19 cellular contexts compared by ENCODE assay signal in the genomic region with DNA sequence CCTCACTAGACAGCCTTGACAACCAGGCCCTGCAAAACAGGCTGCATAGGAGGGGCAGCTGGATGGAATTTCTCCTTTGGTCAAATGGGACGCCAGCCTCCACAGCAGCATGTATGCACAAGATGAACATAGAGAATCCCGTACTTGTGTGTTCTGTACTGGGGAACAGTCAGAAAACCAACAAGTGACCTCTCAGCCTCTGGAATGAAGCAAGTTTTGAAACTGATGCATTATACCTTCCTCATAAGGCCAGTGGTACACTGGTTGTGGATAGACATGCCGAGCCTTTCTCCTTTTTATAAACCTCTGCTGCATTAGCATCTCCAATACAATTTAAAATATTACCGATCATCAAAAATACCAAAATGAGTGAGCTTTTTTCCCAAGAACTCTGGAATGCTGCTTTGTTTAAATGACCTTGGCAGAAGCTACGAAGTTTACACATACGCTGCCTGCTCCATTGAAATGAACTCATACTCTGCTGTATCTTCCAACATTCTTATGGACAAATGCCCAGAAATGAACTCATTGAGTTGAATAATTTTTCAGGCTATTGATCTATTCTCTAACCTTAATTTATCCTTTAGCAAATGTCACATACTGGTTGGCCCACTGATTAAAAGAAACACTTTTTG. TPM values are rescaled to one million over a fixed set of nuclear protein-coding genes. Genes with fewer than 3 reads are reported as not detected.
DNase-seq lines count a peak whose midpoint lies in the region; ATAC-seq, FAIRE-seq and TF ChIP-seq lines count a peak whose summit lies in the region.
"Had no signal": no experiment of that assay in that cellular context is flagged by ENCODE, and none has a peak within 500 bp of the region (broad histone marks: within the 10 kb centered on the region; RNA-seq: fewer than 3 reads in every experiment).

No MANE protein-coding gene starts in this region.

- H3K4me3 ChIP-seq in HepG2 (replicated peaks in 1 of 3; ENCODE audit: insufficient read depth in 1 of 3, low read depth in 2 of 3, low read length in 3 of 3) (no peak overlapping the region), right lobe of liver (no peak overlapping the region), kidney (ENCODE audit: low read length in 2 of 2) (no peak overlapping the region)
- H3K4me3 ChIP-seq: coronary artery, esophagus squamous epithelium, SJSA1 had no signal

- H2AFZ ChIP-seq in HepG2 (ENCODE audit: low read length): no peak overlapping the region

- H3K9me3 Mint-ChIP-seq in nephron: no peaks in the 10 kb centered on the region
- H3K9me3 Mint-ChIP-seq: activated naive CD4-positive, alpha-beta T cell treated with anti-CD3 and anti-CD28 coated beads, Interleukin-2, amount 50 U/mL, for 72 hours; H9 had no signal

- no peaks in the 10 kb centered on the region for H4K20me1 ChIP-seq in HepG2 (ENCODE audit: insufficient read depth, low read length)

- no peak overlapping the region for H3K4me2 ChIP-seq in HepG2 (ENCODE audit: low read depth, low read length)

- H3K27ac Mint-ChIP-seq in nephron: peak overlapping the region in 2 of 3 experiments; percentile 33 to 87
- H3K27ac Mint-ChIP-seq: activated CD4-positive, alpha-beta T cell treated with anti-CD3 and anti-CD28 coated beads, Interleukin-2, amount 10 ng/mL, durations not matched to agents 24 days and 14 days; activated naive CD4-positive, alpha-beta T cell treated with anti-CD3 and anti-CD28 coated beads, Interleukin-2, amount 50 U/mL, for 72 hours; H9 had no signal

- TF ChIP-seq EP300 in HepG2 (IDR thresholded peaks at IDR 0.05; ENCODE audit: low read depth in 2 of 2, low read length in 2 of 2) (no peak), HepG2 (CRISPR knock-in tag; IDR thresholded peaks at IDR 0.05; ENCODE audit: borderline replicate concordance) (no peak)

- no peaks in the 10 kb centered on the region for H3K9me3 ChIP-seq in HepG2 (ENCODE audit: low read length)
- no peaks in the 10 kb centered on the region for H3K9me3 ChIP-seq in right lobe of liver
- H3K9me3 ChIP-seq in kidney (ENCODE audit: control insufficient read depth in 1 of 2, low read length in 2 of 2): no peaks in the 10 kb centered on the region
- H3K9me3 ChIP-seq: esophagus squamous epithelium, SJSA1 had no signal

- no peak for TF ChIP-seq RAD21 in HepG2 (CRISPR knock-in tag; IDR thresholded peaks at IDR 0.05)

- CTCF ChIA-PET in HepG2 (lab: Yijun Ruan, JAX; ENCODE audit: low intra/inter-chr PET ratio, low total read pairs): no interaction called here

- no peaks in the 10 kb centered on the region for H3K36me3 Mint-ChIP-seq in nephron (ENCODE audit: low read depth)

- H3K79me2 ChIP-seq in HepG2 (ENCODE audit: insufficient read depth, low read length): no peaks in the 10 kb centered on the region

- H3K27me3 Mint-ChIP-seq in nephron (ENCODE audit: low read depth): no peaks in the 10 kb centered on the region

- in situ Hi-C loops in HepG2 (cut with HindIII; ENCODE audit: extremely low pct_ligation_motif_present, low pct_unique_long_range_greater_than_20kb): no loop called here

- BruUV-seq in HepG2 (replicated peaks; lab: Mats Ljungman, UMichigan): no TSS peak

- peak; percentile 30 for DNase-seq in HepG2 (ENCODE audit: low spot score)
- no peak for DNase-seq in right lobe of liver
- DNase-seq in dedifferentiated amniotic fluid mesenchymal stem cell (ENCODE audit: extremely low spot score): peak; percentile 78
- no peak for DNase-seq in kidney glomerular epithelial cell (lab: John Stamatoyannopoulos, UW)
- DNase-seq in kidney: no peak
- DNase-seq: activated CD4-positive, alpha-beta T cell treated with anti-CD3 and anti-CD28 coated beads, Interleukin-2, amount 10 ng/mL, durations not matched to agents 24 days and 14 days; activated T-cell treated with anti-CD3 and anti-CD28 coated beads for 4 hours; esophagus squamous epithelium; H9; midbrain; stimulated activated CD8-positive, alpha-beta memory T cell treated with anti-CD3 and anti-CD28 coated beads, Interleukin-4, amount 100 ng/mL, for 48 hours; T1000 had no signal

- TF ChIP-seq POLR2A in HepG2 (IDR thresholded peaks at IDR 0.05; ENCODE audit: insufficient read depth in 1 of 2, low read depth in 2 of 2, low read length in 2 of 2): no peak
- TF ChIP-seq POLR2A in right lobe of liver (IDR thresholded peaks at IDR 0.05): no peak

- H3K9ac ChIP-seq in HepG2 (ENCODE audit: insufficient read depth, low read depth, low read length): no peak overlapping the region
- no peak overlapping the region for H3K9ac ChIP-seq in kidney (ENCODE audit: low read length in 2 of 2)

- WGBS in HepG2 (ENCODE audit: low lambda C conversion rate): 14% methylated on average over 5 of the region's 6 CpGs
- 56% methylated on average over 4 of the region's 6 CpGs for WGBS in right lobe of liver (ENCODE audit: insufficient coverage, low coverage, low lambda C conversion rate, missing lambda C conversion rate)

- H3K27me3 ChIP-seq in HepG2 (ENCODE audit: control insufficient read depth in 1 of 2, insufficient read depth in 2 of 2, low read length in 2 of 2) (peaks cover 0 to 20% of the 10 kb centered on the region in 2 experiments; a peak in 2 of 5 replicates), right lobe of liver (no peaks in the 10 kb centered on the region)
- H3K27me3 ChIP-seq: esophagus squamous epithelium, SJSA1 had no signal

- H3K4me1 Mint-ChIP-seq in nephron: peaks cover 5% of the 10 kb centered on the region

- intact Hi-C loops in HepG2 (cut with micrococcal nuclease; ENCODE audit: unreplicated experiment): no loop called here
- intact Hi-C loops in right lobe of liver (cut with DNase I): no loop called here
- intact Hi-C loops in kidney (cut with DNase I): no loop called here

- no peak overlapping the region for H3K27ac ChIP-seq in HepG2 (ENCODE audit: extremely low read length, insufficient read depth, low read length)
- H3K27ac ChIP-seq in right lobe of liver: no peak overlapping the region
- H3K27ac ChIP-seq in kidney (ENCODE audit: low read depth in 2 of 2, low read length in 2 of 2): no peak overlapping the region
- H3K27ac ChIP-seq: coronary artery, SJSA1 had no signal

- peak; percentile 8 for FAIRE-seq in HepG2 (lab: Jason Lieb, UNC)
- no peak for FAIRE-seq in kidney (lab: Jason Lieb, UNC)
- FAIRE-seq: A204.1 had no signal

- no peak overlapping the region for H3K4me3 Mint-ChIP-seq in nephron
- H3K4me3 Mint-ChIP-seq: activated CD4-positive, alpha-beta T cell treated with anti-CD3 and anti-CD28 coated beads, Interleukin-2, amount 10 ng/mL, durations not matched to agents 24 days and 14 days; H9 had no signal

- TF ChIP-seq CTCF in HepG2 (CRISPR knock-in tag; IDR thresholded peaks at IDR 0.05) (no peak), right lobe of liver (IDR thresholded peaks at IDR 0.05) (no peak), nephron (IDR thresholded peaks at IDR 0.05; ENCODE audit: unreplicated experiment in 3 of 3) (no peak), kidney (IDR thresholded peaks at IDR 0.05; ENCODE audit: borderline replicate concordance, extremely low read depth, insufficient read depth) (no peak)

- POLR2A ChIA-PET in HepG2 (lab: Yijun Ruan, JAX): no interaction called here

- H3K4me1 ChIP-seq in HepG2 (ENCODE audit: insufficient read depth, low read length) (peaks cover 40% of the 10 kb centered on the region), right lobe of liver (no peaks in the 10 kb centered on the region), kidney (ENCODE audit: control insufficient read depth in 1 of 2, insufficient read depth in 1 of 2, low read depth in 1 of 2, low read length in 2 of 2) (no peaks in the 10 kb centered on the region)
- H3K4me1 ChIP-seq: SJSA1 had no signal

- H3K36me3 ChIP-seq in HepG2 (replicated peaks in 1 of 2; ENCODE audit: control insufficient read depth in 1 of 2, insufficient read depth in 2 of 2, low read length in 2 of 2): no peaks in the 10 kb centered on the region
- no peaks in the 10 kb centered on the region for H3K36me3 ChIP-seq in right lobe of liver
- H3K36me3 ChIP-seq in kidney (ENCODE audit: control insufficient read depth in 1 of 2, insufficient read depth in 2 of 2, low read length in 2 of 2): no peaks in the 10 kb centered on the region
- H3K36me3 ChIP-seq: esophagus squamous epithelium, SJSA1 had no signal

- ATAC-seq in HepG2 (peak; percentile 21; the same call in 1 of the 3 replicates), right lobe of liver (no peak), GM19452 (IDR thresholded peaks at IDR 0.05; ENCODE audit: unreplicated experiment) (no peak), GM18868 (IDR thresholded peaks at IDR 0.05; ENCODE audit: unreplicated experiment) (no peak)
- ATAC-seq: activated naive CD4-positive, alpha-beta T cell treated with anti-CD3 and anti-CD28 coated beads, Interleukin-2, amount 50 U/mL, for 72 hours had no signal

RNA-seq across cellular contexts. Expression of gene FERMT2, which starts 47.6 kb away (rescaled TPM):
- total RNA-seq in HepG2 (2016; rRNA removed; fragmentation: Illumina TruSeq; extraction: Trizol): 60.4 and 86.5 TPM in 2 replicates
- total RNA-seq in HepG2 (2016; cell fraction: cytosol; rRNA removed; fragmentation: Illumina TruSeq; extraction: Trizol; ENCODE audit: low read depth): 5.5 and 6.1 TPM in 2 replicates
- 56.7 and 83.2 TPM in 2 replicates for total RNA-seq in HepG2 (2016; cell fraction: insoluble cytoplasmic fraction; rRNA removed; fragmentation: Illumina TruSeq; extraction: Trizol)
- total RNA-seq in HepG2 (2016; cell fraction: membrane; rRNA removed; fragmentation: Illumina TruSeq; extraction: Trizol): 14.3 and 17.6 TPM in 2 replicates
- 41.6 and 44.8 TPM in 2 replicates for total RNA-seq in HepG2 (2016; cell fraction: nucleus; rRNA removed; fragmentation: Illumina TruSeq; extraction: Trizol)
- polyA plus RNA-seq in HepG2 (2011; rRNA removed): 25.1 and 36.2 TPM in 2 replicates
- polyA plus RNA-seq in HepG2 (2011; cell fraction: cytosol; rRNA removed): 15.4 and 19.3 TPM in 2 replicates
- 14.5 and 17.7 TPM in 2 replicates for polyA plus RNA-seq in HepG2 (2011; cell fraction: nucleus; rRNA removed)
- polyA plus RNA-seq in HepG2 (2012): 28.0 and 32.5 TPM in 2 replicates
- 2.1 and 2.5 TPM in 2 replicates for polyA plus RNA-seq in HepG2 (2016; cell fraction: cytosol; fragmentation: Illumina TruSeq; extraction: Trizol; ENCODE audit: low read depth)
- polyA plus RNA-seq in HepG2 (2016; cell fraction: insoluble cytoplasmic fraction; fragmentation: Illumina TruSeq; extraction: Trizol; ENCODE audit: low read depth): 65.2 and 71.0 TPM in 2 replicates
- polyA plus RNA-seq in HepG2 (2016; cell fraction: membrane; fragmentation: Illumina TruSeq; extraction: Trizol; ENCODE audit: low read depth): 8.3 and 9.2 TPM in 2 replicates
- 59.0 and 63.9 TPM in 2 replicates for polyA plus RNA-seq in HepG2 (2016; cell fraction: nucleus; fragmentation: Illumina TruSeq; extraction: Trizol; ENCODE audit: insufficient read depth, low read depth)
- 15.8 and 48.5 TPM in 2 replicates for polyA minus RNA-seq in HepG2 (2011; rRNA and poly(A)+ RNA removed; ENCODE audit: low replicate concordance)
- 23.5 and 25.8 TPM in 2 replicates for polyA minus RNA-seq in HepG2 (2011; cell fraction: cytosol; rRNA and poly(A)+ RNA removed)
- 39.3 and 47.6 TPM in 2 replicates for polyA minus RNA-seq in HepG2 (2011; cell fraction: nucleus; rRNA and poly(A)+ RNA removed)
- 10 to 100 TPM; 40.4 to 64.5 (median 53.3) TPM for total RNA-seq in right lobe of liver
- 78.2 TPM for total RNA-seq in kidney
- 46.2 TPM for polyA plus RNA-seq in kidney (ENCODE audit: insufficient read depth, low read depth, low replicate concordance)

Comparison
In these comparisons a context has a peak if more than half of its experiments do, and no peak if none do; other contexts are left out.
1. DNase-seq: peak in HepG2 (single experiment) and dedifferentiated amniotic fluid mesenchymal stem cell (single experiment); none in right lobe of liver (0 of 3), kidney glomerular epithelial cell (single experiment) and kidney (single experiment).